Comparison of ENCODE assay signal across 1 cellular context in genomic region chr11:111777094-111778046, GRCh38.
TF ChIP-seq lines count a peak whose summit lies in the region.

No MANE protein-coding gene starts in this region.

TF ChIP-seq in HepG2, 621 proteins besides CTCF, POLR2A, EP300 and RAD21 (continues in another document):
- TF ChIP-seq ARNTL (CRISPR knock-in tag; IDR thresholded peaks at IDR 0.05) (no peak), MED1 (CRISPR knock-in tag; IDR thresholded peaks at IDR 0.05) (peak; percentile 36), DMAP1 (CRISPR knock-in tag; IDR thresholded peaks at IDR 0.05) (peak; percentile 33; the same call in 1 of the 2 replicates), HOXA5 (CRISPR knock-in tag; IDR thresholded peaks at IDR 0.05) (0 out of 2 replicates have a peak, but pooled peaks have one; percentile 32), HNF4G (IDR thresholded peaks at IDR 0.05; ENCODE audit: borderline replicate concordance, low read depth, low read length) (peak; percentile 82; the same call in 1 of the 2 replicates), HNF4G (CRISPR knock-in tag; IDR thresholded peaks at IDR 0.05; ENCODE audit: borderline replicate concordance, low read depth) (peak; percentile 49; the same call in 1 of the 2 replicates), ZNF597 (CRISPR knock-in tag; IDR thresholded peaks at IDR 0.05) (no peak), MEIS2 (CRISPR knock-in tag; IDR thresholded peaks at IDR 0.05) (0 out of 2 replicates have a peak, but pooled peaks have one; percentile 34), ZSCAN22 (CRISPR knock-in tag; IDR thresholded peaks at IDR 0.05) (peak; percentile 63; the same call in 1 of the 2 replicates), NR2F2 (IDR thresholded peaks at IDR 0.05; ENCODE audit: borderline replicate concordance, low read depth) (0 out of 2 replicates have a peak, but pooled peaks have one; percentile 31), RFXAP (CRISPR knock-in tag; IDR thresholded peaks at IDR 0.05; ENCODE audit: borderline replicate concordance) (no peak), ZNF75D (CRISPR knock-in tag; IDR thresholded peaks at IDR 0.05; ENCODE audit: borderline replicate concordance) (no peak), ZBTB21 (CRISPR knock-in tag; IDR thresholded peaks at IDR 0.05) (peak; percentile 71; the same call in 1 of the 2 replicates), ZMYM2 (CRISPR knock-in tag; IDR thresholded peaks at IDR 0.05) (no peak), KDM6A (CRISPR knock-in tag; IDR thresholded peaks at IDR 0.05; ENCODE audit: low read depth) (peak; percentile 81), ERF (CRISPR knock-in tag; IDR thresholded peaks at IDR 0.05) (peak; percentile 27; the same call in 1 of the 2 replicates), SAP130 (CRISPR knock-in tag; IDR thresholded peaks at IDR 0.05; ENCODE audit: low read depth) (peak; percentile 65), GATAD2A (CRISPR knock-in tag; IDR thresholded peaks at IDR 0.05) (peak; percentile 15; the same call in 1 of the 2 replicates), SOX13 (IDR thresholded peaks at IDR 0.05) (no peak), SOX13 (CRISPR knock-in tag; conservative IDR thresholded peaks at IDR 0.05 in 1 of 2, IDR thresholded peaks at IDR 0.05 in 1 of 2) (peak in 1 of 2 experiments; percentile 74; a peak in 2 of 4 replicates), GFI1 (CRISPR knock-in tag; IDR thresholded peaks at IDR 0.05; ENCODE audit: borderline replicate concordance) (peak; percentile 56), CEBPG (CRISPR knock-in tag; IDR thresholded peaks at IDR 0.05) (peak; percentile 18; the same call in 1 of the 2 replicates), ZNF878 (CRISPR knock-in tag; IDR thresholded peaks at IDR 0.05) (no peak), ZNF710 (CRISPR knock-in tag; IDR thresholded peaks at IDR 0.05; ENCODE audit: borderline replicate concordance) (peak; percentile 53), TARDBP (CRISPR knock-in tag; IDR thresholded peaks at IDR 0.05) (0 out of 2 replicates have a peak, but pooled peaks have one; percentile 42), TFDP2 (CRISPR knock-in tag; IDR thresholded peaks at IDR 0.05) (peak; percentile 9; the same call in 1 of the 2 replicates), ZFP91 (CRISPR knock-in tag; IDR thresholded peaks at IDR 0.05; ENCODE audit: borderline replicate concordance) (no peak), ESRRA (CRISPR knock-in tag; IDR thresholded peaks at IDR 0.05; ENCODE audit: low read depth) (0 out of 2 replicates have a peak, but pooled peaks have one; percentile 15), NR2F1 (CRISPR knock-in tag; IDR thresholded peaks at IDR 0.05) (peak in 1 of 2 experiments; percentile 15; a peak in 1 of 4 replicates), NR2F6 (IDR thresholded peaks at IDR 0.05) (no peak), NR2F6 (CRISPR knock-in tag; IDR thresholded peaks at IDR 0.05) (peak; percentile 74), ARID4A (CRISPR knock-in tag; IDR thresholded peaks at IDR 0.05; ENCODE audit: borderline replicate concordance) (peak; percentile 52; the same call in 1 of the 2 replicates), ZBTB43 (CRISPR knock-in tag; conservative IDR thresholded peaks at IDR 0.05) (0 out of 2 replicates have a peak, but pooled peaks have one; percentile 18), ZMYM3 (CRISPR knock-in tag; IDR thresholded peaks at IDR 0.05) (0 out of 2 replicates have a peak, but pooled peaks have one; percentile 17), TP53 (CRISPR knock-in tag; conservative IDR thresholded peaks at IDR 0.05) (no peak), MIXL1 (CRISPR knock-in tag; IDR thresholded peaks at IDR 0.05) (peak; percentile 97), ZFP90 (CRISPR knock-in tag; IDR thresholded peaks at IDR 0.05; ENCODE audit: borderline replicate concordance) (no peak), THYN1 (CRISPR knock-in tag; IDR thresholded peaks at IDR 0.05; ENCODE audit: borderline replicate concordance, low read depth) (no peak), THRA (CRISPR knock-in tag; IDR thresholded peaks at IDR 0.05; ENCODE audit: borderline replicate concordance) (peak; percentile 55; the same call in 1 of the 2 replicates), ZSCAN31 (CRISPR knock-in tag; IDR thresholded peaks at IDR 0.05; ENCODE audit: low read depth) (no peak), RBAK (CRISPR knock-in tag; IDR thresholded peaks at IDR 0.05) (no peak), ZFX (CRISPR knock-in tag; IDR thresholded peaks at IDR 0.05; ENCODE audit: low read depth) (peak; percentile 20; the same call in 1 of the 2 replicates), DPF2 (CRISPR knock-in tag; IDR thresholded peaks at IDR 0.05; ENCODE audit: borderline replicate concordance, low read depth) (peak; percentile 49; the same call in 1 of the 2 replicates), ZNF574 (CRISPR knock-in tag; IDR thresholded peaks at IDR 0.05) (0 out of 2 replicates have a peak, but pooled peaks have one; percentile 29)
